9 cellular contexts compared by ENCODE assay signal in the genomic region with DNA sequence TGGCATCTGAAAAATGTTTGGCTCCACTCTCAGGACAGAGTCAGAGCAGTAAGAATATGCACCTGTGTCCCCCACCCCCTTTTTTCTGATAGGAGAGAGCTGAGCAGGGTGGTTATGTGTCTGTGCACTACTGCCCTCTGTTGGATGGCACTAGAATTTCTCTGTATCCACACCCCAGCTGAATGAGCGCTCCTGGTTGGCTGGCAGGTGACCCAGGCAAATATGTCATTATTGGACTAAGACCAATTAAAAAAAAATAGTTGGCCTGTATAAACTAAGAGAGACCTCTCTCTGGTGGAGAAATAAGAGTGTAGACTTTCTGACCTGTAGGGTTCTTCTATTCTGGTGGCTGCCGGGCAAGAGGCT.
DNase-seq lines count a peak whose midpoint lies in the region; ATAC-seq and TF ChIP-seq lines count a peak whose summit lies in the region.
"Had no signal": no experiment of that assay in that cellular context is flagged by ENCODE, and none has a peak within 500 bp of the region (broad histone marks: within the 10 kb centered on the region; RNA-seq: fewer than 3 reads in every experiment).

No MANE protein-coding gene starts in this region.

- intact Hi-C loops in CD8-positive, alpha-beta T cell (cut with DNase I, micrococcal nuclease) = loop anchor here (1.0 kb wide), 2 partner anchors 186 to 190 kb away; no protein-coding TSS in a partner anchor

- H3K27ac ChIP-seq in CD8-positive, alpha-beta T cell (ENCODE audit: low read depth, low read length) = no peak overlapping the region
- no peak overlapping the region for H3K27ac ChIP-seq in coronary artery
- H3K27ac ChIP-seq: skin epidermis had no signal

- H3K4me3 ChIP-seq in CD8-positive, alpha-beta T cell (ENCODE audit: low read depth, low read length) = no peak overlapping the region
- no peak overlapping the region for H3K4me3 ChIP-seq in coronary artery
- H3K4me3 ChIP-seq: skin epidermis had no signal

- peak; percentile 64 for TF ChIP-seq CTCF in CD8-positive, alpha-beta T cell (IDR thresholded peaks at IDR 0.05)
- no peak for TF ChIP-seq CTCF in coronary artery (IDR thresholded peaks at IDR 0.05)

- CTCF ChIA-PET in CD8-positive, alpha-beta T cell (lab: Charles Lee) = interaction anchor here (0.7 to 3.8 kb wide), 8 partner anchors 9 to 191 kb away, joined by 3 to 38 read pairs (median 8); no protein-coding TSS in a partner anchor

- POLR2A ChIA-PET in CD8-positive, alpha-beta T cell (lab: Charles Lee) = interaction anchor here (0.6 to 0.9 kb wide), 2 partner anchors 21 to 60 kb away, joined by 3 read pairs; no protein-coding TSS in a partner anchor

- peak in 1 of 7 experiments; percentile 9 for DNase-seq in CD8-positive, alpha-beta T cell
- DNase-seq in NCI-H345 treated with DMSO at 0.1 percent for 48 hours (lab: John Stamatoyannopoulos, UW; ENCODE audit: unreplicated experiment) = peak; percentile 61
- peak in 1 of 2 donors; percentile 48 for DNase-seq in activated naive CD4-positive, alpha-beta T cell treated with anti-CD3 and anti-CD28 coated beads, Interleukin-2, amount 50 U/mL, for 72 hours (ENCODE audit: low spot score in 2 of 2)
- peak in 27 of 51 donors; percentile 2 to 65 (median 21) for DNase-seq in hypothalamus (lab: John Stamatoyannopoulos, UW)
- peak; percentile 18 to 29 for DNase-seq in stimulated activated CD4-positive, alpha-beta T cell treated with anti-CD3 and anti-CD28 coated beads, Interleukin-2, amount 100 ng/mL, for 24 hours
- no peak for DNase-seq in coronary artery (ENCODE audit: low spot score)

- H3K27me3 ChIP-seq in CD8-positive, alpha-beta T cell (ENCODE audit: insufficient read depth, low read length) = no peaks in the 10 kb centered on the region

- ATAC-seq in CD8-positive, alpha-beta T cell = no peak
- ATAC-seq in GM18909 (IDR thresholded peaks at IDR 0.05; ENCODE audit: poor library complexity, unreplicated experiment) = peak; percentile 71
- peak; percentile 47 for ATAC-seq in HG03378 (IDR thresholded peaks at IDR 0.05; ENCODE audit: unreplicated experiment)
- ATAC-seq in activated naive CD4-positive, alpha-beta T cell treated with anti-CD3 and anti-CD28 coated beads, Interleukin-2, amount 50 U/mL, for 72 hours = peak; percentile 68 to 80

- no peaks in the 10 kb centered on the region for H3K36me3 ChIP-seq in CD8-positive, alpha-beta T cell (ENCODE audit: insufficient read depth, low read length)

- H3K4me1 ChIP-seq in CD8-positive, alpha-beta T cell (ENCODE audit: insufficient read depth, low read length) = no peaks in the 10 kb centered on the region

- no peaks in the 10 kb centered on the region for H3K9me3 Mint-ChIP-seq in CD8-positive, alpha-beta T cell
- H3K9me3 Mint-ChIP-seq in activated naive CD4-positive, alpha-beta T cell treated with anti-CD3 and anti-CD28 coated beads, Interleukin-2, amount 50 U/mL, for 72 hours = no peaks in the 10 kb centered on the region

- no peaks in the 10 kb centered on the region for H3K9me3 ChIP-seq in CD8-positive, alpha-beta T cell (ENCODE audit: low read length)

- H3K4me3 Mint-ChIP-seq in CD8-positive, alpha-beta T cell = no peak overlapping the region

- peaks cover 32% of the 10 kb centered on the region for H3K27me3 Mint-ChIP-seq in CD8-positive, alpha-beta T cell (ENCODE audit: low read depth)

- no peaks in the 10 kb centered on the region for H3K4me1 Mint-ChIP-seq in CD8-positive, alpha-beta T cell (ENCODE audit: low read depth)

- no peak overlapping the region for H3K27ac Mint-ChIP-seq in CD8-positive, alpha-beta T cell
- no peak overlapping the region for H3K27ac Mint-ChIP-seq in activated naive CD4-positive, alpha-beta T cell treated with anti-CD3 and anti-CD28 coated beads, Interleukin-2, amount 50 U/mL, for 72 hours

- no peaks in the 10 kb centered on the region for H3K36me3 Mint-ChIP-seq in CD8-positive, alpha-beta T cell
- H3K36me3 Mint-ChIP-seq in activated naive CD4-positive, alpha-beta T cell treated with anti-CD3 and anti-CD28 coated beads, Interleukin-2, amount 50 U/mL, for 72 hours = no peaks in the 10 kb centered on the region
